In the genomic region with DNA sequence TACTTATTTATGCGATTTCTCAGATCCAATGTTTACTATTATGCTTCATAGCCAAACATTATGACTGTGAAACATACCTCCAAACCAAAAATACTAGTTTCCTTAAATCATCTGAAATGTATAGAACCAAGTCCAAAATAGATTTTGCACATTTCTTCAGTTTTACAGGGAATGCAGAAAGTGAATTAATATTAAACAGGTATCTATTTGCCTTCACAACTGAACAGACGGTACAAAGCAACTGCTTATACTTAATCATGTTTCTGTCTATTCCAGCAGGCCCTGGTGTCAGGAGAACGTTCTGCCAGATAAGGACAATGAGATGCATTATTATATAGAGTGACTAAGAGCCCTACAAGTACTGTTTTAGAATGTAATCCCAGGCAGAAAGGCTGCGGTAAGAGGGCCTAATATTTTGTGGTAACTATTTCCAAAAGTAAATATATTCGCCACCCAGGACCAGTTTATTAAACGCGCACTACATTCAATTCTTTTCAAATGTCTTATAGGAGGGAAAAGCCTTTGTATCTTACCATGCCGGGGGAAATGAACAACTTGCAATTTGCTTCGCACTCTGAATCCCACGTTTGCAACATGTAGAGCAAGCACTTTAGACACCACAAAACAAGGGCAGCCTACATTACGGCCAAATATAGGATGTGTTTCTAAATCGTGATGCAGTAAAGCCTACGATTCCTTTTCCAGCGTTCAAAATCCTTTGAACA, we compare ENCODE assay signal across 8 cellular contexts. TPM values are rescaled to one million over a fixed set of nuclear protein-coding genes. Genes with fewer than 3 reads are reported as not detected.
DNase-seq lines count a peak whose midpoint lies in the region; ATAC-seq and TF ChIP-seq lines count a peak whose summit lies in the region.

No MANE protein-coding gene starts in this region.

- TF ChIP-seq CTCF in chondrocyte (IDR thresholded peaks at IDR 0.05): no peak
- TF ChIP-seq CTCF in mesothelial cell of epicardium (IDR thresholded peaks at IDR 0.05; ENCODE audit: unreplicated experiment): no peak

- no peak for ATAC-seq in GM19035 (IDR thresholded peaks at IDR 0.05; ENCODE audit: unreplicated experiment)
- ATAC-seq in HG02588 (IDR thresholded peaks at IDR 0.05; ENCODE audit: unreplicated experiment): no peak

- POLR2A ChIA-PET in activated CD4-positive, alpha-beta T cell treated with anti-CD3 and anti-CD28 coated beads, Interleukin-2, amount 10 ng/mL, durations not matched to agents 7 days and 5 days (lab: Charles Lee): no interaction called here

- H3K9me3 Mint-ChIP-seq in activated CD4-positive, alpha-beta T cell treated with anti-CD3 and anti-CD28 coated beads, Interleukin-2, amount 10 ng/mL, durations not matched to agents 7 days and 5 days: no peaks in the 10 kb centered on the region
- no peaks in the 10 kb centered on the region for H3K9me3 Mint-ChIP-seq in chondrocyte (ENCODE audit: low read depth)
- no peaks in the 10 kb centered on the region for H3K9me3 Mint-ChIP-seq in mesothelial cell of epicardium

- H3K36me3 Mint-ChIP-seq in activated CD4-positive, alpha-beta T cell treated with anti-CD3 and anti-CD28 coated beads, Interleukin-2, amount 10 ng/mL, durations not matched to agents 7 days and 5 days (ENCODE audit: low read depth): no peaks in the 10 kb centered on the region
- H3K36me3 Mint-ChIP-seq in chondrocyte (ENCODE audit: low read depth) (peaks cover 3% of the 10 kb centered on the region), mesothelial cell of epicardium (no peaks in the 10 kb centered on the region)

- peaks cover 47% of the 10 kb centered on the region for H3K4me1 Mint-ChIP-seq in activated CD4-positive, alpha-beta T cell treated with anti-CD3 and anti-CD28 coated beads, Interleukin-2, amount 10 ng/mL, durations not matched to agents 7 days and 5 days
- H3K4me1 Mint-ChIP-seq in chondrocyte (ENCODE audit: low read depth) (peaks cover 57% of the 10 kb centered on the region), mesothelial cell of epicardium (peaks cover 32% of the 10 kb centered on the region)

- CTCF ChIA-PET in activated CD4-positive, alpha-beta T cell treated with anti-CD3 and anti-CD28 coated beads, Interleukin-2, amount 10 ng/mL, durations not matched to agents 7 days and 5 days (lab: Charles Lee): interaction anchor here (0.6 to 1.1 kb wide), 3 partner anchors 17 to 40 kb away, joined by 3 to 7 read pairs (median 3); no protein-coding TSS in a partner anchor

- peaks cover 4% of the 10 kb centered on the region for H3K27me3 Mint-ChIP-seq in activated CD4-positive, alpha-beta T cell treated with anti-CD3 and anti-CD28 coated beads, Interleukin-2, amount 10 ng/mL, durations not matched to agents 7 days and 5 days
- H3K27me3 Mint-ChIP-seq in chondrocyte (ENCODE audit: low read depth): no peaks in the 10 kb centered on the region
- no peaks in the 10 kb centered on the region for H3K27me3 Mint-ChIP-seq in mesothelial cell of epicardium (ENCODE audit: low read depth)

- peak overlapping the region; percentile 82 for H3K4me3 Mint-ChIP-seq in activated CD4-positive, alpha-beta T cell treated with anti-CD3 and anti-CD28 coated beads, Interleukin-2, amount 10 ng/mL, durations not matched to agents 7 days and 5 days
- H3K4me3 Mint-ChIP-seq in chondrocyte (ENCODE audit: unreplicated experiment) (peak overlapping the region; percentile 96), mesothelial cell of epicardium (peak overlapping the region; percentile 95)

- DNase-seq in activated CD4-positive, alpha-beta T cell treated with anti-CD3 and anti-CD28 coated beads, Interleukin-2, amount 10 ng/mL, durations not matched to agents 7 days and 5 days: no peak
- no peak for DNase-seq in activated CD4-positive, alpha-beta T cell treated with anti-CD3 and anti-CD28 coated beads for 4 hours
- DNase-seq in NCI-H748 treated with DMSO at 0.1 percent for 48 hours (lab: John Stamatoyannopoulos, UW) (peak; percentile 61), chondrocyte (ENCODE audit: low spot score) (no peak), mesothelial cell of epicardium (ENCODE audit: low spot score in 2 of 2, unreplicated experiment in 2 of 2) (no peak), cerebellum (ENCODE audit: low spot score) (no peak)

- H3K27ac Mint-ChIP-seq in activated CD4-positive, alpha-beta T cell treated with anti-CD3 and anti-CD28 coated beads, Interleukin-2, amount 10 ng/mL, durations not matched to agents 7 days and 5 days: peak overlapping the region; percentile 76
- H3K27ac Mint-ChIP-seq in chondrocyte (ENCODE audit: unreplicated experiment) (peak overlapping the region; percentile 97), mesothelial cell of epicardium (peak overlapping the region; percentile 97)

RNA-seq across cellular contexts. Expression of a gene that starts 1.5 kb away (rescaled TPM):
- 10 to 100 TPM; 38.5 to 41.3 TPM for total RNA-seq in activated CD4-positive, alpha-beta T cell treated with anti-CD3 and anti-CD28 coated beads, Interleukin-2, amount 10 ng/mL, durations not matched to agents 7 days and 5 days
- total RNA-seq in chondrocyte: 266 to 336 TPM (median 325 TPM) in 3 replicates
- 61.8 to 65.3 TPM (median 64.8 TPM) in 3 replicates for total RNA-seq in mesothelial cell of epicardium
- 114 TPM for total RNA-seq in cerebellum
